In genomic region chr5:83922699-83923098, GRCh38 we compare ENCODE assay signal across 19 cellular contexts.
DNase-seq lines count a peak whose midpoint lies in the region; ATAC-seq, FAIRE-seq and TF ChIP-seq lines count a peak whose summit lies in the region.
"Had no signal": no experiment of that assay in that cellular context is flagged by ENCODE, and none has a peak within 500 bp of the region (broad histone marks: within the 10 kb centered on the region; RNA-seq: fewer than 3 reads in every experiment).

No MANE protein-coding gene starts in this region.

- POLR2A ChIA-PET in H1 (lab: Charles Lee; ENCODE audit: partially characterized antibody): no interaction called here

- H3K9me3 ChIP-seq in H1 (ENCODE audit: insufficient read depth in 2 of 2, low read depth in 1 of 2, low read length in 1 of 2): peaks cover 0 to 2% of the 10 kb centered on the region in 2 experiments; a peak in 1 of 4 replicates
- H3K9me3 ChIP-seq: BLaER1, Caco-2 had no signal

- no peaks in the 10 kb centered on the region for H3K79me1 ChIP-seq in H1 (ENCODE audit: low read depth, low read length)

- intact Hi-C loops in Right ventricle myocardium superior (cut with DNase I): no loop called here

- no peak overlapping the region for H3K27ac ChIP-seq in H1 (ENCODE audit: low read depth, low read length)
- H3K27ac ChIP-seq: BLaER1, coronary artery, spleen had no signal

- H4K20me1 ChIP-seq in H1 (replicated peaks in 1 of 2; ENCODE audit: control insufficient read depth in 1 of 2, insufficient read depth in 2 of 2, low read length in 2 of 2): no peaks in the 10 kb centered on the region
- H4K20me1 ChIP-seq: BLaER1 had no signal

- no peak overlapping the region for H3K23ac ChIP-seq in H1 (ENCODE audit: insufficient read length)

- H3K4ac ChIP-seq in H1 (replicated peaks; ENCODE audit: insufficient read length, low read depth, low read length): no peak overlapping the region

- no peak overlapping the region for H4K91ac ChIP-seq in H1 (replicated peaks; ENCODE audit: insufficient read length, low read length)

- no peak overlapping the region for H4K8ac ChIP-seq in H1 (ENCODE audit: extremely low read depth, insufficient read depth, low read length)

- no peak overlapping the region for H2AFZ ChIP-seq in H1 (ENCODE audit: low read length)

- H3K4me3 ChIP-seq in H1 (ENCODE audit: extremely low read depth in 1 of 4, insufficient read depth in 2 of 4, low read depth in 3 of 4, low read length in 4 of 4): no peak overlapping the region
- H3K4me3 ChIP-seq: BLaER1, coronary artery, spleen had no signal

- no peaks in the 10 kb centered on the region for H3K27me3 Mint-ChIP-seq in mesothelial cell of epicardium (ENCODE audit: low read depth)
- H3K27me3 Mint-ChIP-seq: activated CD4-positive, alpha-beta T cell treated with anti-CD3 and anti-CD28 coated beads, Interleukin-2, amount 10 ng/mL, durations not matched to agents 24 days and 14 days had no signal

- peak in 2 of 3 experiments; percentile 29 to 68 for DNase-seq in NCI-H1417 (lab: John Stamatoyannopoulos, UW)
- no peak for DNase-seq in NCI-H1417 treated with DMSO at 0.1 percent for 48 hours (lab: John Stamatoyannopoulos, UW)
- peak; percentile 54 for DNase-seq in NCI-H1105 (lab: John Stamatoyannopoulos, UW)
- no peak for DNase-seq in H1 (ENCODE audit: low read depth in 1 of 2, low spot score in 2 of 2)
- peak; percentile 79 for DNase-seq in pons (ENCODE audit: low spot score)
- DNase-seq in mesothelial cell of epicardium (ENCODE audit: low spot score in 2 of 2, unreplicated experiment in 2 of 2): no peak
- no peak for DNase-seq in Right ventricle myocardium superior
- no peak for DNase-seq in NCI-H2081 treated with DMSO at 0.1 percent for 48 hours (lab: John Stamatoyannopoulos, UW)
- DNase-seq: activated CD4-positive, alpha-beta T cell treated with anti-CD3 and anti-CD28 coated beads, Interleukin-2, amount 10 ng/mL, durations not matched to agents 24 days and 14 days; activated naive CD8-positive, alpha-beta T cell treated with anti-CD3 and anti-CD28 coated beads for 36 hours; Caco-2; NCI-H187 treated with DMSO at 0.1 percent for 48 hours; NCI-H526 treated with DMSO at 0.1 percent for 48 hours; retina; spleen had no signal

- H2BK5ac ChIP-seq in H1 (ENCODE audit: low read depth, low read length): no peak overlapping the region

- peaks cover 5% of the 10 kb centered on the region for H3K9me3 Mint-ChIP-seq in mesothelial cell of epicardium
- H3K9me3 Mint-ChIP-seq: activated CD4-positive, alpha-beta T cell treated with anti-CD3 and anti-CD28 coated beads, Interleukin-2, amount 10 ng/mL, durations not matched to agents 24 days and 14 days; activated naive CD8-positive, alpha-beta T cell treated with anti-CD3 and anti-CD28 coated beads for 36 hours had no signal

- no peak overlapping the region for H3K27ac Mint-ChIP-seq in mesothelial cell of epicardium
- H3K27ac Mint-ChIP-seq: activated CD4-positive, alpha-beta T cell treated with anti-CD3 and anti-CD28 coated beads, Interleukin-2, amount 10 ng/mL, durations not matched to agents 24 days and 14 days; activated naive CD8-positive, alpha-beta T cell treated with anti-CD3 and anti-CD28 coated beads for 36 hours had no signal

- no peaks in the 10 kb centered on the region for H3K27me3 ChIP-seq in H1 (replicated peaks in 1 of 4; ENCODE audit: control insufficient read depth in 3 of 4, extremely low read depth in 1 of 4, insufficient read depth in 3 of 4, low read length in 3 of 4)
- H3K27me3 ChIP-seq: BLaER1, spleen had no signal

- FAIRE-seq in H1 (lab: Jason Lieb, UNC): no peak
- FAIRE-seq: A204.1 had no signal

- H2BK120ac ChIP-seq in H1 (replicated peaks; ENCODE audit: low read depth, low read length): no peak overlapping the region

- no peak overlapping the region for H2BK12ac ChIP-seq in H1 (ENCODE audit: low read depth, low read length)

- no peak overlapping the region for H3K4me2 ChIP-seq in H1 (ENCODE audit: insufficient read depth in 1 of 2, low read depth in 2 of 2, low read length in 2 of 2)
- H3K4me2 ChIP-seq: BLaER1 had no signal

- CTCF ChIA-PET in H1 (lab: Charles Lee; ENCODE audit: partially characterized antibody): no interaction called here

- no peak overlapping the region for H3K4me3 Mint-ChIP-seq in mesothelial cell of epicardium
- H3K4me3 Mint-ChIP-seq: activated CD4-positive, alpha-beta T cell treated with anti-CD3 and anti-CD28 coated beads, Interleukin-2, amount 10 ng/mL, durations not matched to agents 24 days and 14 days; activated naive CD8-positive, alpha-beta T cell treated with anti-CD3 and anti-CD28 coated beads for 36 hours had no signal

- H3K4me1 ChIP-seq in H1 (replicated peaks in 1 of 4; ENCODE audit: control insufficient read depth in 3 of 4, insufficient read depth in 4 of 4, low read length in 3 of 4): peaks cover 0 to 3% (median 0%) of the 10 kb centered on the region in 4 experiments; a peak in 1 of 7 replicates

- no peak for ATAC-seq in Right ventricle myocardium superior (ENCODE audit: poor library complexity)
- ATAC-seq: left lobe of liver had no signal

- TF ChIP-seq RAD21 in H1 (IDR thresholded peaks at IDR 0.05 in 1 of 2, conservative IDR thresholded peaks at IDR 0.05 in 1 of 2; ENCODE audit: low read depth in 2 of 2, low read length in 2 of 2): peak; percentile 51 to 56

- no peak for TF ChIP-seq EP300 in H1 (IDR thresholded peaks at IDR 0.05; ENCODE audit: borderline replicate concordance in 1 of 2, low read depth in 2 of 2, low read length in 2 of 2)

- H2BK20ac ChIP-seq in H1 (ENCODE audit: low read length): no peak overlapping the region

- H2BK15ac ChIP-seq in H1 (ENCODE audit: low read length): no peak overlapping the region

- no peak overlapping the region for H3K56ac ChIP-seq in H1 (replicated peaks; ENCODE audit: insufficient read length, low read depth, low read length)

- no peaks in the 10 kb centered on the region for H3K79me2 ChIP-seq in H1 (ENCODE audit: control insufficient read depth in 1 of 2, insufficient read depth in 2 of 2, low read length in 2 of 2)

- H3K14ac ChIP-seq in H1 (ENCODE audit: insufficient read length): no peak overlapping the region

- no peak overlapping the region for H3K18ac ChIP-seq in H1 (ENCODE audit: extremely low read depth, low read length)

- no peaks in the 10 kb centered on the region for H3K23me2 ChIP-seq in H1 (ENCODE audit: low read depth, low read length)

- WGBS in H1 (ENCODE audit: extremely low coverage in 1 of 2, insufficient coverage in 1 of 2, insufficient read length in 1 of 2, insufficient replicate concordance in 2 of 2, low coverage in 1 of 2, low lambda C conversion rate in 2 of 2, missing lambda C conversion rate in 1 of 2), 2 experiments: 88% methylated on average over 4 of the region's 4 CpGs; no CpG with 5 or more reads in 1 of the 2 experiments

- H3K4me1 Mint-ChIP-seq in mesothelial cell of epicardium: peaks cover 26% of the 10 kb centered on the region
- H3K4me1 Mint-ChIP-seq: activated CD4-positive, alpha-beta T cell treated with anti-CD3 and anti-CD28 coated beads, Interleukin-2, amount 10 ng/mL, durations not matched to agents 24 days and 14 days; activated naive CD8-positive, alpha-beta T cell treated with anti-CD3 and anti-CD28 coated beads for 36 hours had no signal

- TF ChIP-seq POLR2A in H1 (IDR thresholded peaks at IDR 0.05; ENCODE audit: control extremely low read depth in 1 of 2, low read depth in 2 of 2, low read length in 2 of 2): no peak

- H4K5ac ChIP-seq in H1 (ENCODE audit: insufficient read length, low read depth, low read length): no peak overlapping the region

- no peak overlapping the region for H3K9ac ChIP-seq in H1 (replicated peaks in 1 of 4; ENCODE audit: extremely low read depth in 1 of 4, low read depth in 3 of 4, low read length in 3 of 4)
- H3K9ac ChIP-seq: BLaER1 had no signal

- H3K36me3 ChIP-seq in H1 (ENCODE audit: control insufficient read depth in 2 of 4, insufficient read depth in 4 of 4, low read length in 3 of 4): no peaks in the 10 kb centered on the region
- H3K36me3 ChIP-seq: BLaER1, spleen had no signal

- TF ChIP-seq CTCF in H1 (IDR thresholded peaks at IDR 0.05; ENCODE audit: control extremely low read depth in 1 of 3, insufficient read depth in 1 of 3, low read depth in 1 of 3, low read length in 3 of 3): peak in 1 of 3 experiments; percentile 7; a peak in 1 of 4 replicates
- TF ChIP-seq CTCF in mesothelial cell of epicardium (IDR thresholded peaks at IDR 0.05; ENCODE audit: unreplicated experiment): no peak

- no peak overlapping the region for H2AK5ac ChIP-seq in H1 (ENCODE audit: low read depth, low read length)

- no peaks in the 10 kb centered on the region for H3K36me3 Mint-ChIP-seq in mesothelial cell of epicardium
- H3K36me3 Mint-ChIP-seq: activated naive CD8-positive, alpha-beta T cell treated with anti-CD3 and anti-CD28 coated beads for 36 hours had no signal

TF ChIP-seq in H1, 55 proteins besides CTCF, POLR2A, EP300 and RAD21 (continues in another document):
- TF ChIP-seq, protein P1, sequence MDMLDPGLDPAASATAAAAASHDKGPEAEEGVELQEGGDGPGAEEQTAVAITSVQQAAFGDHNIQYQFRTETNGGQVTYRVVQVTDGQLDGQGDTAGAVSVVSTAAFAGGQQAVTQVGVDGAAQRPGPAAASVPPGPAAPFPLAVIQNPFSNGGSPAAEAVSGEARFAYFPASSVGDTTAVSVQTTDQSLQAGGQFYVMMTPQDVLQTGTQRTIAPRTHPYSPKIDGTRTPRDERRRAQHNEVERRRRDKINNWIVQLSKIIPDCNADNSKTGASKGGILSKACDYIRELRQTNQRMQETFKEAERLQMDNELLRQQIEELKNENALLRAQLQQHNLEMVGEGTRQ (IDR thresholded peaks at IDR 0.05; ENCODE audit: low read length): no peak
- TF ChIP-seq NANOG (IDR thresholded peaks at IDR 0.05; ENCODE audit: insufficient read depth, low read depth, low read length, poor library complexity, severe bottlenecking) (no peak), SUZ12 (IDR thresholded peaks at IDR 0.05; ENCODE audit: low read length) (no peak), SIX5 (IDR thresholded peaks at IDR 0.05; ENCODE audit: low read depth, low read length) (no peak), ZNF274 (IDR thresholded peaks at IDR 0.05; ENCODE audit: borderline replicate concordance, extremely low read depth, low read length) (no peak), RFX5 (IDR thresholded peaks at IDR 0.05; ENCODE audit: borderline replicate concordance, low read depth, low read length) (no peak), YY1 (IDR thresholded peaks at IDR 0.05; ENCODE audit: low read depth, low read length) (no peak), SIRT6 (IDR thresholded peaks at IDR 0.05; ENCODE audit: low read length) (no peak), SAP30 (IDR thresholded peaks at IDR 0.05; ENCODE audit: insufficient read depth, insufficient replicate concordance, low read length) (no peak), SP4 (IDR thresholded peaks at IDR 0.05; ENCODE audit: low read length) (no peak), KDM1A (IDR thresholded peaks at IDR 0.05; ENCODE audit: borderline replicate concordance, low read length) (no peak), JUN (IDR thresholded peaks at IDR 0.05; ENCODE audit: low read depth, low read length) (no peak)
- TF ChIP-seq, protein P2, sequence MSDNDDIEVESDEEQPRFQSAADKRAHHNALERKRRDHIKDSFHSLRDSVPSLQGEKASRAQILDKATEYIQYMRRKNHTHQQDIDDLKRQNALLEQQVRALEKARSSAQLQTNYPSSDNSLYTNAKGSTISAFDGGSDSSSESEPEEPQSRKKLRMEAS (IDR thresholded peaks at IDR 0.05): no peak

Comparison
In these comparisons a context has a peak if more than half of its experiments do, and no peak if none do; other contexts are left out.
1. DNase-seq: peak in NCI-H1417 (2 of 3), NCI-H1105 (single experiment) and pons (single experiment); none in NCI-H1417 treated with DMSO at 0.1 percent for 48 hours (single experiment), H1 (0 of 2), mesothelial cell of epicardium (0 of 2), Right ventricle myocardium superior (single experiment) and NCI-H2081 treated with DMSO at 0.1 percent for 48 hours (single experiment).